8 cellular contexts compared by ENCODE assay signal in genomic region chr1:150576794-150577556, GRCh38. TPM values are rescaled to one million over a fixed set of nuclear protein-coding genes. Genes with fewer than 3 reads are reported as not detected.
DNase-seq lines count a peak whose midpoint lies in the region; ATAC-seq and TF ChIP-seq lines count a peak whose summit lies in the region.

No MANE protein-coding gene starts in this region.

- no peaks in the 10 kb centered on the region for H3K27me3 ChIP-seq in thoracic aorta (replicated peaks; ENCODE audit: insufficient read depth)

- intact Hi-C loops in activated CD4-positive, alpha-beta T cell treated with anti-CD3 and anti-CD28 coated beads, Interleukin-2, amount 10 ng/mL, durations not matched to agents 24 days and 14 days (cut with micrococcal nuclease), result loop anchor here (5.0 kb wide), 1 partner anchor 120 kb away; the partner anchor contains the start of gene GOLPH3L

- H3K4me1 Mint-ChIP-seq in activated CD4-positive, alpha-beta T cell treated with anti-CD3 and anti-CD28 coated beads, Interleukin-2, amount 10 ng/mL, durations not matched to agents 24 days and 14 days, result peaks cover 36% of the 10 kb centered on the region
- peaks cover 55% of the 10 kb centered on the region for H3K4me1 Mint-ChIP-seq in activated naive CD8-positive, alpha-beta T cell treated with anti-CD3 and anti-CD28 coated beads, Interleukin-2, amount 50 U/mL, for 24 hours

- peak overlapping the region; percentile 91 for H3K27ac Mint-ChIP-seq in activated CD4-positive, alpha-beta T cell treated with anti-CD3 and anti-CD28 coated beads, Interleukin-2, amount 10 ng/mL, durations not matched to agents 24 days and 14 days
- H3K27ac Mint-ChIP-seq in activated naive CD8-positive, alpha-beta T cell treated with anti-CD3 and anti-CD28 coated beads, Interleukin-2, amount 50 U/mL, for 24 hours, result peak overlapping the region; percentile 99

- peak overlapping the region; percentile 94 for H3K4me3 Mint-ChIP-seq in activated CD4-positive, alpha-beta T cell treated with anti-CD3 and anti-CD28 coated beads, Interleukin-2, amount 10 ng/mL, durations not matched to agents 24 days and 14 days
- H3K4me3 Mint-ChIP-seq in activated naive CD8-positive, alpha-beta T cell treated with anti-CD3 and anti-CD28 coated beads, Interleukin-2, amount 50 U/mL, for 24 hours, result peak overlapping the region; percentile 100

- TF ChIP-seq CTCF in thoracic aorta (IDR thresholded peaks at IDR 0.05), result no peak

- peak overlapping the region; percentile 98 to 99 for H3K27ac ChIP-seq in thoracic aorta

- H3K27me3 Mint-ChIP-seq in activated CD4-positive, alpha-beta T cell treated with anti-CD3 and anti-CD28 coated beads, Interleukin-2, amount 10 ng/mL, durations not matched to agents 24 days and 14 days, result no peaks in the 10 kb centered on the region
- peaks cover 3% of the 10 kb centered on the region for H3K27me3 Mint-ChIP-seq in activated naive CD8-positive, alpha-beta T cell treated with anti-CD3 and anti-CD28 coated beads, Interleukin-2, amount 50 U/mL, for 24 hours

- H3K36me3 ChIP-seq in thoracic aorta, result peaks cover 49% of the 10 kb centered on the region

- H3K9me3 Mint-ChIP-seq in activated CD4-positive, alpha-beta T cell treated with anti-CD3 and anti-CD28 coated beads, Interleukin-2, amount 10 ng/mL, durations not matched to agents 24 days and 14 days, result no peaks in the 10 kb centered on the region
- H3K9me3 Mint-ChIP-seq in activated naive CD8-positive, alpha-beta T cell treated with anti-CD3 and anti-CD28 coated beads, Interleukin-2, amount 50 U/mL, for 24 hours, result no peaks in the 10 kb centered on the region

- ATAC-seq in activated naive CD8-positive, alpha-beta T cell treated with anti-CD3 and anti-CD28 coated beads, Interleukin-2, amount 50 U/mL, for 24 hours, result no peak
- ATAC-seq in thoracic aorta (ENCODE audit: insufficient number of reproducible peaks, low FRiP score, low read depth), result no peak

- H3K4me1 ChIP-seq in thoracic aorta (ENCODE audit: control insufficient read depth in 1 of 2, low read depth in 2 of 2), result peaks cover 31 to 33% of the 10 kb centered on the region in 2 donors

- H3K4me3 ChIP-seq in thoracic aorta, result peak overlapping the region; percentile 93

- H3K9me3 ChIP-seq in thoracic aorta, result no peaks in the 10 kb centered on the region

- DNase-seq in activated CD4-positive, alpha-beta T cell treated with anti-CD3 and anti-CD28 coated beads, Interleukin-2, amount 10 ng/mL, durations not matched to agents 24 days and 14 days, result peak; percentile 76
- DNase-seq in activated CD4-positive, alpha-beta T cell treated with anti-CD3 and anti-CD28 coated beads, Interleukin-2, amount 50 U/mL, for 4 hours, result no peak
- DNase-seq in activated naive CD8-positive, alpha-beta T cell treated with anti-CD3 and anti-CD28 coated beads, Interleukin-2, amount 50 U/mL, for 24 hours, result no peak
- DNase-seq in kidney tubule cell (ENCODE audit: low spot score), result peak; percentile 30
- no peak for DNase-seq in thoracic aorta (ENCODE audit: low spot score)
- no peak for DNase-seq in cerebellar nuclear complex (lab: John Stamatoyannopoulos, UW)
- DNase-seq in NOMO-1 treated with DMSO at 0.1 percent for 48 hours (lab: John Stamatoyannopoulos, UW; ENCODE audit: unreplicated experiment), result no peak
- DNase-seq in glomerular visceral epithelial cell (ENCODE audit: extremely low spot score), result no peak

- H3K36me3 Mint-ChIP-seq in activated CD4-positive, alpha-beta T cell treated with anti-CD3 and anti-CD28 coated beads, Interleukin-2, amount 10 ng/mL, durations not matched to agents 24 days and 14 days (ENCODE audit: low read depth), result peaks cover 72% of the 10 kb centered on the region
- H3K36me3 Mint-ChIP-seq in activated naive CD8-positive, alpha-beta T cell treated with anti-CD3 and anti-CD28 coated beads, Interleukin-2, amount 50 U/mL, for 24 hours (ENCODE audit: low read depth), result peaks cover 70% of the 10 kb centered on the region

RNA-seq across cellular contexts. Expression of gene MCL1, which starts 2.4 kb away (rescaled TPM):
- total RNA-seq in activated CD4-positive, alpha-beta T cell treated with anti-CD3 and anti-CD28 coated beads, Interleukin-2, amount 10 ng/mL, durations not matched to agents 24 days and 14 days, result 278 and 280 TPM in 2 replicates
- 100 to 1,000 TPM; 588 to 607 TPM for total RNA-seq in thoracic aorta

RNA-seq across cellular contexts. Expression of gene ADAMTSL4, which starts 27.8 kb away (rescaled TPM):
- total RNA-seq in activated CD4-positive, alpha-beta T cell treated with anti-CD3 and anti-CD28 coated beads, Interleukin-2, amount 10 ng/mL, durations not matched to agents 24 days and 14 days, result 1.3 and 1.8 TPM in 2 replicates
- total RNA-seq in thoracic aorta, result 10 to 100 TPM; 28.4 to 45.1 TPM

RNA-seq across cellular contexts. Expression of gene ENSA, which starts 52.4 kb away (rescaled TPM):
- 244 and 248 TPM in 2 replicates for total RNA-seq in activated CD4-positive, alpha-beta T cell treated with anti-CD3 and anti-CD28 coated beads, Interleukin-2, amount 10 ng/mL, durations not matched to agents 24 days and 14 days
- total RNA-seq in thoracic aorta, result 10 to 100 TPM; 85.7 to 94.5 TPM

Comparison
In these comparisons a context has a peak if more than half of its experiments do, and no peak if none do; other contexts are left out.
1. DNase-seq: peak in activated CD4-positive, alpha-beta T cell treated with anti-CD3 and anti-CD28 coated beads, Interleukin-2, amount 10 ng/mL, durations not matched to agents 24 days and 14 days (single experiment) and kidney tubule cell (single experiment); none in activated CD4-positive, alpha-beta T cell treated with anti-CD3 and anti-CD28 coated beads, Interleukin-2, amount 50 U/mL, for 4 hours (0 of 2), activated naive CD8-positive, alpha-beta T cell treated with anti-CD3 and anti-CD28 coated beads, Interleukin-2, amount 50 U/mL, for 24 hours (single experiment), thoracic aorta (single experiment), cerebellar nuclear complex (0 of 2), NOMO-1 treated with DMSO at 0.1 percent for 48 hours (single experiment) and glomerular visceral epithelial cell (single experiment).
2. RNA of gene ADAMTSL4, which starts 27.8 kb away (total RNA-seq): 28.4 to 45.1 TPM in thoracic aorta; 1.3 to 1.8 TPM in activated CD4-positive, alpha-beta T cell treated with anti-CD3 and anti-CD28 coated beads, Interleukin-2, amount 10 ng/mL, durations not matched to agents 24 days and 14 days; every median in the first group is over 10 times any median in the second.